Comparison of ENCODE assay signal across 8 cellular contexts in the genomic region with DNA sequence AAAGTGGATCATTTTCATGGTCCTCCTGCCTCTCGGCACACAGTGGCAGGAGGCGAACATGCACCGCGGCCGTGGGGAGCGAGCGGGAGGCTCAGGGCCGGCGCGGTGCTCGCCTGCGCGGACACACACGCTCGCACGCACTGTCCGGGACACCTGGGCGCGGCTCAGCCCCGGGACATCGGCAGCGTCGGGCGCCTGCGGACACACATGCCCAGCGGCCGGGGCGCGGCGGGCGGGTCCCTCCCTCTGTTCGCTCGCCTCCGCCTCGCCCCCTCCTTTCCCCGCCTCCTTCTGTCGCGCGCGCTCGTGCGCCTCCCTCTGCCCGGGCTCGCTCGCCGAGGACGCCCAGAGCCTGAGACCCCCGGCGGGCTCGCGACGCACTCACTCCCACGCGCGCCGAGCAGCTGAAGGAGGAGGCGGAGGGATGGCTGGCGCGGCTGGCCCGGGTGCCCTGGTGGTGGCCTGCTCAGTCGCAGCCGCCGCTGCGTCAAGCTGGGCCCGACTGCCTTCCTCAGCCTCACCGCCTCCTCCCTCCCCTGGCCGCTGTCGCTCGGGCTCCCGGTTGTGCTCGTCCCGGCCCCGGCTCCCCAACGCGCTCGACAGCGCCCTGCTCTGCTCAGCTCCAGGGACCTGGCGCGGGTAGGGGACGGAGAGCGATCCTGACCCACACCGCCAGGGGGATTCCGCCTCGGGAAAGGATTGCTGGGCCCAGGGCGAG. TPM values are rescaled to one million over a fixed set of nuclear protein-coding genes. Genes with fewer than 3 reads are reported as not detected.
DNase-seq lines count a peak whose midpoint lies in the region; ATAC-seq and TF ChIP-seq lines count a peak whose summit lies in the region.

FRMD3 (minus strand) TSS at position 230 of the 718 bp plus-strand sequence; CDS start at position 60, 170 bp downstream.

- H3K36me3 ChIP-seq in esophagus (ENCODE audit: control insufficient read depth in 2 of 2, insufficient read depth in 2 of 2, low read length in 1 of 2) (no peaks in the 10 kb centered on the region), stomach (no peaks in the 10 kb centered on the region)

- no peak for TF ChIP-seq POLR2A in stomach (IDR thresholded peaks at IDR 0.05)

- H3K4me1 ChIP-seq in esophagus (ENCODE audit: control insufficient read depth in 2 of 2, insufficient read depth in 2 of 2, low read length in 1 of 2) (peaks cover 2 to 10% of the 10 kb centered on the region in 2 donors), stomach (peaks cover 18 to 24% (median 21%) of the 10 kb centered on the region in 4 donors)

- H3K27ac ChIP-seq in esophagus (ENCODE audit: low read depth in 2 of 2, low read length in 1 of 2), result peak within 1 kb of the TSS in 1 of 2 donors; percentile 24
- peak within 1 kb of the TSS; percentile 57 to 80 (median 72) for H3K27ac ChIP-seq in stomach

- H3K27me3 Mint-ChIP-seq in mesothelial cell of epicardium (ENCODE audit: low read depth), result peaks cover 96% of the 10 kb centered on the region

- H3K4me3 ChIP-seq in esophagus (ENCODE audit: low read depth in 1 of 2, low read length in 2 of 2) (peak within 1 kb of the TSS; percentile 41), stomach (peak within 1 kb of the TSS; percentile 53 to 82 (median 65))

- peak within 1 kb of the TSS; percentile 59 for H3K4me3 Mint-ChIP-seq in mesothelial cell of epicardium

- H3K27ac Mint-ChIP-seq in mesothelial cell of epicardium, result no peak within 1 kb of the TSS

- H3K27me3 ChIP-seq in esophagus (ENCODE audit: control insufficient read depth in 1 of 2, insufficient read depth in 2 of 2, low read length in 2 of 2), result peaks cover 0 to 4% of the 10 kb centered on the region in 2 donors
- peaks cover 0 to 20% (median 9%) of the 10 kb centered on the region in 3 donors for H3K27me3 ChIP-seq in stomach

- H3K4me1 Mint-ChIP-seq in mesothelial cell of epicardium, result peaks cover 4% of the 10 kb centered on the region

- peak; percentile 73 for TF ChIP-seq CTCF in mesothelial cell of epicardium (IDR thresholded peaks at IDR 0.05; ENCODE audit: unreplicated experiment)
- TF ChIP-seq CTCF in stomach (IDR thresholded peaks at IDR 0.05), result peak in 5 of 7 experiments; percentile 51 to 81 (median 60)

- no peak for TF ChIP-seq EP300 in stomach (IDR thresholded peaks at IDR 0.05)

- H3K36me3 Mint-ChIP-seq in mesothelial cell of epicardium, result no peaks in the 10 kb centered on the region

- intact Hi-C loops in stomach (cut with DNase I; ENCODE audit: low total_unique reads), result no loop called here

- in situ Hi-C loops in Caki2 (cut with HindIII; ENCODE audit: low pct_unique_long_range_greater_than_20kb, low sequenced_read_pairs), result no loop called here

- H3K9me3 ChIP-seq in esophagus (ENCODE audit: control insufficient read depth in 2 of 2, insufficient read depth in 1 of 2, low read depth in 1 of 2, low read length in 1 of 2) (no peaks in the 10 kb centered on the region), stomach (no peaks in the 10 kb centered on the region)

- DNase-seq in Caki2 (ENCODE audit: low read depth) (peak; percentile 80), NCI-H1105 treated with DMSO at 0.1 percent for 48 hours (lab: John Stamatoyannopoulos, UW) (peak; percentile 56), UCSD-AML1 (lab: John Stamatoyannopoulos, UW; ENCODE audit: unreplicated experiment) (peak; percentile 89), mesothelial cell of epicardium (ENCODE audit: low spot score in 2 of 2, unreplicated experiment in 2 of 2) (peak; percentile 55 to 80), stomach (peak; percentile 88), T-helper 1 cell (no peak)

- ATAC-seq in GM21526 (IDR thresholded peaks at IDR 0.05; ENCODE audit: low FRiP score, unreplicated experiment), result peak; percentile 54

- H3K9me3 Mint-ChIP-seq in mesothelial cell of epicardium, result no peaks in the 10 kb centered on the region

- 1 to 2% methylated on average over 47 to 85 of the region's 85 CpGs for WGBS in esophagus, 2 donors
- 1 to 2% (median 1%) methylated on average over 21 to 85 of the region's 85 CpGs for WGBS in stomach, 5 donors

RNA-seq across cellular contexts. Expression of gene FRMD3, which starts in this region (rescaled TPM):
- 0.58 and 2.0 TPM in 2 replicates for total RNA-seq in Caki2 (2014; rRNA removed; shearing (Covaris generic); ENCODE audit: low replicate concordance)
- polyA plus RNA-seq in esophagus (under 1 TPM; 0.20 to 0.26 TPM), stomach (1 to 10 TPM; 1.3 to 3.4 (median 2.7) TPM)
- total RNA-seq in mesothelial cell of epicardium (0.40 to 0.49 TPM (median 0.43 TPM) in 3 replicates), stomach (10 to 100 TPM in 1 of 5 donors, 1 to 10 TPM in 4; 1.8 to 18.0 (median 5.1) TPM)

Comparison
In these comparisons a context has a peak if more than half of its experiments do, and no peak if none do; other contexts are left out.
1. Peak in DNase-seq in mesothelial cell of epicardium; RNA of the gene not detected or under 1 TPM.
2. DNase-seq: peak in Caki2 (single experiment), NCI-H1105 treated with DMSO at 0.1 percent for 48 hours (single experiment), UCSD-AML1 (single experiment) and stomach (single experiment); none in T-helper 1 cell (0 of 5).